ENCODE assay signal across 1 cellular context in the genomic region with DNA sequence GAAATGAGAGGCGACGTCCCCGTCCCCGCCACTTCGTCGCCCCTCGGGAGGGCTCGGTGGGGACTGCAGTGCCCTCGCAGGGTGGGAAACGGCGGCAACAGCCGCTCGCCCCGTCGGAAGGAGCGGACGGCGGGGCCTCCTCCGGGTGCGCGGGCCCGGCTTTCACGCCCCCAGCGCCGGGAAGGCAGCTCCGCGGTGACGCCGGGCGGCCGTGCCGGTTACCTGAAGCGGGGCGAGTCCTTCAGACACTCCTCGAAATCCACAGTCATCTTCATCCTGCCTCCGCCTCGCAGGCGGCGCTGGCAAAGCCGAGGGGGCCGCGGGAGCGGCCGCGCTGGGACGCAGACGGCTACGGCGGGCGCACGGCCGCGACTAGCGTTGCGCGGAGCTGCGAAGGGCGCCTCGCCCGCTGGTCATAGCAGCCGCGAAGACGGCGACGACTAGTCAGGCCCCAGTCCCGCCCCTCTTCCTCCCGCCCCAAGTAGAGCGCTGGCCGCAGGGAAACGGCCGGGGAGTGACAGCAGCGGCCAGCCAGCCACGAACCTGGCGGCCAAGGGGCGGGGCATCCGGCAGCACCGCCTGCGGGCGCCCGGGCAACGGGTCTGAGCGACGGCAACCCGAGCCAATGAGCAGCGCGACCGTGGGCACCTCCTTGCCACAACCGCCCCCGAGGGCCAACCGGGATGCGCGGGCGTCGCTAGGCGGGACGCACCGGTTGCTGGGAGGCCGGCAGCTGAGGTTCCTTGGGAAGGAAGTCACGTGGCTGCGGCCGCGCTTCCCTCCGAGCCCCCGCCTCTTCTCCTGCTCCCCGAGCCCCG.
TF ChIP-seq lines count a peak whose summit lies in the region.

A gene with protein sequence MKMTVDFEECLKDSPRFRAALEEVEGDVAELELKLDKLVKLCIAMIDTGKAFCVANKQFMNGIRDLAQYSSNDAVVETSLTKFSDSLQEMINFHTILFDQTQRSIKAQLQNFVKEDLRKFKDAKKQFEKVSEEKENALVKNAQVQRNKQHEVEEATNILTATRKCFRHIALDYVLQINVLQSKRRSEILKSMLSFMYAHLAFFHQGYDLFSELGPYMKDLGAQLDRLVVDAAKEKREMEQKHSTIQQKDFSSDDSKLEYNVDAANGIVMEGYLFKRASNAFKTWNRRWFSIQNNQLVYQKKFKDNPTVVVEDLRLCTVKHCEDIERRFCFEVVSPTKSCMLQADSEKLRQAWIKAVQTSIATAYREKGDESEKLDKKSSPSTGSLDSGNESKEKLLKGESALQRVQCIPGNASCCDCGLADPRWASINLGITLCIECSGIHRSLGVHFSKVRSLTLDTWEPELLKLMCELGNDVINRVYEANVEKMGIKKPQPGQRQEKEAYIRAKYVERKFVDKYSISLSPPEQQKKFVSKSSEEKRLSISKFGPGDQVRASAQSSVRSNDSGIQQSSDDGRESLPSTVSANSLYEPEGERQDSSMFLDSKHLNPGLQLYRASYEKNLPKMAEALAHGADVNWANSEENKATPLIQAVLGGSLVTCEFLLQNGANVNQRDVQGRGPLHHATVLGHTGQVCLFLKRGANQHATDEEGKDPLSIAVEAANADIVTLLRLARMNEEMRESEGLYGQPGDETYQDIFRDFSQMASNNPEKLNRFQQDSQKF (minus strand): TSS at position 448 of the 818 bp plus-strand sequence. CDS start 173 bp downstream, at position 275.

TF ChIP-seq in A549, 52 proteins besides CTCF, POLR2A, EP300 and RAD21 (continued from another document):
- TF ChIP-seq, protein P1, sequence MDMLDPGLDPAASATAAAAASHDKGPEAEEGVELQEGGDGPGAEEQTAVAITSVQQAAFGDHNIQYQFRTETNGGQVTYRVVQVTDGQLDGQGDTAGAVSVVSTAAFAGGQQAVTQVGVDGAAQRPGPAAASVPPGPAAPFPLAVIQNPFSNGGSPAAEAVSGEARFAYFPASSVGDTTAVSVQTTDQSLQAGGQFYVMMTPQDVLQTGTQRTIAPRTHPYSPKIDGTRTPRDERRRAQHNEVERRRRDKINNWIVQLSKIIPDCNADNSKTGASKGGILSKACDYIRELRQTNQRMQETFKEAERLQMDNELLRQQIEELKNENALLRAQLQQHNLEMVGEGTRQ (IDR thresholded peaks at IDR 0.05) = peak; percentile 90
- TF ChIP-seq, protein P2, sequence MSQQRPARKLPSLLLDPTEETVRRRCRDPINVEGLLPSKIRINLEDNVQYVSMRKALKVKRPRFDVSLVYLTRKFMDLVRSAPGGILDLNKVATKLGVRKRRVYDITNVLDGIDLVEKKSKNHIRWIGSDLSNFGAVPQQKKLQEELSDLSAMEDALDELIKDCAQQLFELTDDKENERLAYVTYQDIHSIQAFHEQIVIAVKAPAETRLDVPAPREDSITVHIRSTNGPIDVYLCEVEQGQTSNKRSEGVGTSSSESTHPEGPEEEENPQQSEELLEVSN (IDR thresholded peaks at IDR 0.05; ENCODE audit: borderline replicate concordance, low read depth) = peak; percentile 50; the same call in 1 of the 2 replicates
- no peak for TF ChIP-seq MYC (IDR thresholded peaks at IDR 0.05; ENCODE audit: borderline replicate concordance, low read length)
- TF ChIP-seq, protein P3, sequence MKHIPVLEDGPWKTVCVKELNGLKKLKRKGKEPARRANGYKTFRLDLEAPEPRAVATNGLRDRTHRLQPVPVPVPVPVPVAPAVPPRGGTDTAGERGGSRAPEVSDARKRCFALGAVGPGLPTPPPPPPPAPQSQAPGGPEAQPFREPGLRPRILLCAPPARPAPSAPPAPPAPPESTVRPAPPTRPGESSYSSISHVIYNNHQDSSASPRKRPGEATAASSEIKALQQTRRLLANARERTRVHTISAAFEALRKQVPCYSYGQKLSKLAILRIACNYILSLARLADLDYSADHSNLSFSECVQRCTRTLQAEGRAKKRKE (CRISPR knock-in tag; IDR thresholded peaks at IDR 0.05; ENCODE audit: low read depth) = no peak
- no peak for TF ChIP-seq GATA3 (IDR thresholded peaks at IDR 0.05; ENCODE audit: borderline replicate concordance)
- no peak for TF ChIP-seq HOXA7 (CRISPR knock-in tag; IDR thresholded peaks at IDR 0.05)
